Comparison of ENCODE assay signal across 21 cellular contexts in genomic region chr12:111937429-111937828, GRCh38.
DNase-seq lines count a peak whose midpoint lies in the region; ATAC-seq, FAIRE-seq and TF ChIP-seq lines count a peak whose summit lies in the region.
"Had no signal": no experiment of that assay in that cellular context is flagged by ENCODE, and none has a peak within 500 bp of the region (broad histone marks: within the 10 kb centered on the region; RNA-seq: fewer than 3 reads in every experiment).

No MANE protein-coding gene starts in this region.

- TF ChIP-seq CTCF in AG10803 (conservative IDR thresholded peaks at IDR 0.05; ENCODE audit: low read length), result no peak
- TF ChIP-seq CTCF in WTC11 (IDR thresholded peaks at IDR 0.05), result no peak
- no peak for TF ChIP-seq CTCF in cardiac muscle cell (IDR thresholded peaks at IDR 0.05; ENCODE audit: low read depth, low read length)
- no peak for TF ChIP-seq CTCF in psoas muscle (IDR thresholded peaks at IDR 0.05)
- no peak for TF ChIP-seq CTCF in HepG2 (CRISPR knock-in tag; IDR thresholded peaks at IDR 0.05)
- TF ChIP-seq CTCF in CD4-positive, alpha-beta T cell (IDR thresholded peaks at IDR 0.05), result no peak

- in situ Hi-C loops in HepG2 (cut with HindIII; ENCODE audit: extremely low pct_ligation_motif_present, low pct_unique_long_range_greater_than_20kb), result no loop called here

- no peak for ATAC-seq in WTC11
- ATAC-seq in psoas muscle, result peak; percentile 71 to 85 (median 78)
- ATAC-seq in HepG2, result no peak
- no peak for ATAC-seq in CD4-positive, alpha-beta T cell (ENCODE audit: poor library complexity)
- ATAC-seq: activated naive CD8-positive, alpha-beta T cell treated with anti-CD3 and anti-CD28 coated beads, Interleukin-2, amount 50 U/mL, for 24 hours; CD8-positive, alpha-beta T cell had no signal

- H4K20me1 ChIP-seq in HepG2 (ENCODE audit: insufficient read depth, low read length), result no peaks in the 10 kb centered on the region

- H3K4me2 ChIP-seq in HepG2 (ENCODE audit: low read depth, low read length), result no peak overlapping the region
- H3K4me2 ChIP-seq: hepatocyte had no signal

- intact Hi-C loops in psoas muscle (cut with DNase I) (no loop called here), HepG2 (cut with micrococcal nuclease; ENCODE audit: unreplicated experiment) (no loop called here)
- intact Hi-C loops in CD4-positive, alpha-beta T cell (cut with DNase I, micrococcal nuclease), result no loop called here

- no peak overlapping the region for H3K9ac ChIP-seq in HepG2 (ENCODE audit: insufficient read depth, low read depth, low read length)

- H3K79me2 ChIP-seq in HepG2 (ENCODE audit: insufficient read depth, low read length), result no peaks in the 10 kb centered on the region
- H3K79me2 ChIP-seq: hepatocyte had no signal

- no peaks in the 10 kb centered on the region for H3K9me3 Mint-ChIP-seq in WTC11
- H3K9me3 Mint-ChIP-seq in CD4-positive, alpha-beta T cell, result no peaks in the 10 kb centered on the region
- H3K9me3 Mint-ChIP-seq: activated naive CD8-positive, alpha-beta T cell treated with anti-CD3 and anti-CD28 coated beads, Interleukin-2, amount 50 U/mL, for 24 hours; CD8-positive, alpha-beta T cell; central memory CD8-positive, alpha-beta T cell had no signal

- no peaks in the 10 kb centered on the region for H3K9me3 ChIP-seq in cardiac muscle cell (ENCODE audit: low read depth)
- no peaks in the 10 kb centered on the region for H3K9me3 ChIP-seq in psoas muscle
- H3K9me3 ChIP-seq in HepG2 (ENCODE audit: low read length), result no peaks in the 10 kb centered on the region
- no peaks in the 10 kb centered on the region for H3K9me3 ChIP-seq in CD4-positive, alpha-beta T cell (ENCODE audit: control insufficient read depth, low read length)
- H3K9me3 ChIP-seq: Peyer's patch had no signal

- H3K4me1 Mint-ChIP-seq in WTC11, result peaks cover 9% of the 10 kb centered on the region
- no peaks in the 10 kb centered on the region for H3K4me1 Mint-ChIP-seq in CD4-positive, alpha-beta T cell (ENCODE audit: low read depth)
- H3K4me1 Mint-ChIP-seq: activated naive CD8-positive, alpha-beta T cell treated with anti-CD3 and anti-CD28 coated beads, Interleukin-2, amount 50 U/mL, for 24 hours had no signal

- no peak overlapping the region for H3K4me3 Mint-ChIP-seq in WTC11
- no peak overlapping the region for H3K4me3 Mint-ChIP-seq in CD4-positive, alpha-beta T cell
- H3K4me3 Mint-ChIP-seq: activated naive CD8-positive, alpha-beta T cell treated with anti-CD3 and anti-CD28 coated beads, Interleukin-2, amount 50 U/mL, for 24 hours; CD8-positive, alpha-beta T cell; central memory CD8-positive, alpha-beta T cell had no signal

- 0 out of 2 replicates have a peak overlapping the region, but pooled peaks have one; percentile 17 for H3K27ac Mint-ChIP-seq in WTC11
- no peak overlapping the region for H3K27ac Mint-ChIP-seq in CD4-positive, alpha-beta T cell
- H3K27ac Mint-ChIP-seq: activated naive CD8-positive, alpha-beta T cell treated with anti-CD3 and anti-CD28 coated beads, Interleukin-2, amount 50 U/mL, for 24 hours; CD8-positive, alpha-beta T cell had no signal

- peak overlapping the region; percentile 97 for H3K27ac ChIP-seq in cardiac muscle cell
- H3K27ac ChIP-seq in psoas muscle, result peak overlapping the region; percentile 74
- no peak overlapping the region for H3K27ac ChIP-seq in HepG2 (ENCODE audit: extremely low read length, insufficient read depth, low read length)
- no peak overlapping the region for H3K27ac ChIP-seq in CD4-positive, alpha-beta T cell (ENCODE audit: low read depth, low read length)
- H3K27ac ChIP-seq: hepatocyte had no signal

- CTCF ChIA-PET in WTC11 (lab: Charles Lee) (no interaction called here), HepG2 (lab: Yijun Ruan, JAX; ENCODE audit: low intra/inter-chr PET ratio, low total read pairs) (no interaction called here)
- CTCF ChIA-PET in CD4-positive, alpha-beta T cell (lab: Charles Lee), result no interaction called here

- DNase-seq in AG10803 (ENCODE audit: low read depth), result peak; percentile 20
- DNase-seq in WTC11 (ENCODE audit: low spot score), result no peak
- DNase-seq in cardiac muscle cell (ENCODE audit: low read depth in 1 of 2, low spot score in 1 of 2), result peak; percentile 33 to 65
- DNase-seq in psoas muscle, result no peak
- no peak for DNase-seq in HepG2 (ENCODE audit: low spot score)
- no peak for DNase-seq in CD4-positive, alpha-beta T cell
- DNase-seq in activated CD4-positive, alpha-beta T cell treated with anti-CD3 and anti-CD28 coated beads for 1 hour, result no peak
- no peak for DNase-seq in retina
- DNase-seq: ACHN; activated effector memory CD4-positive, alpha-beta T cell treated with Interleukin-2 at 50 U/mL for 16 hours; activated naive CD8-positive, alpha-beta T cell treated with anti-CD3 and anti-CD28 coated beads, Interleukin-2, amount 50 U/mL, for 24 hours; CD8-positive, alpha-beta T cell; DMS53; effector CD8-positive, alpha-beta T cell; mammary epithelial cell; NCI-H1694 treated with DMSO at 0.1 percent for 48 hours; Peyer's patch; stimulated activated CD4-positive, alpha-beta T cell treated with anti-CD3 and anti-CD28 coated beads, Interleukin-12 subunit alpha, Interleukin-12 subunit beta, amount 100 ng/mL, for 4 hours had no signal

- no peak overlapping the region for H2AFZ ChIP-seq in HepG2 (ENCODE audit: low read length)
- H2AFZ ChIP-seq: hepatocyte had no signal

- WGBS in psoas muscle, 3 donors, result 36 to 54% (median 37%) methylated on average over 1 of the region's 1 CpG
- 97% methylated on average over 1 of the region's 1 CpG for WGBS in HepG2 (ENCODE audit: low lambda C conversion rate)

- H3K27me3 ChIP-seq in cardiac muscle cell, result no peaks in the 10 kb centered on the region
- H3K27me3 ChIP-seq in psoas muscle (ENCODE audit: insufficient read depth in 3 of 3, low read length in 2 of 3), result no peaks in the 10 kb centered on the region
- H3K27me3 ChIP-seq in HepG2 (ENCODE audit: control insufficient read depth in 1 of 2, insufficient read depth in 2 of 2, low read length in 2 of 2), result no peaks in the 10 kb centered on the region
- H3K27me3 ChIP-seq in CD4-positive, alpha-beta T cell (ENCODE audit: control insufficient read depth, insufficient read depth, low read length), result no peaks in the 10 kb centered on the region
- H3K27me3 ChIP-seq: hepatocyte, Peyer's patch had no signal

- TF ChIP-seq RAD21 in HepG2 (CRISPR knock-in tag; IDR thresholded peaks at IDR 0.05), result no peak

- H3K36me3 Mint-ChIP-seq in WTC11, result no peaks in the 10 kb centered on the region
- H3K36me3 Mint-ChIP-seq in CD4-positive, alpha-beta T cell (ENCODE audit: low read depth), result peaks cover 40% of the 10 kb centered on the region

- POLR2A ChIA-PET in WTC11 (lab: Charles Lee), result interaction anchor here (0.5 kb wide), 1 partner anchor 389 kb away, joined by 4 read pairs; no protein-coding TSS in a partner anchor
- POLR2A ChIA-PET in HepG2 (lab: Yijun Ruan, JAX), result interaction anchor here (1.5 kb wide), 1 partner anchor 75 kb away, joined by 4 read pairs; the partner anchor contains the start of genes ERP29 and TMEM116
- POLR2A ChIA-PET in CD4-positive, alpha-beta T cell (lab: Charles Lee), result interaction anchor here (1.4 kb wide), 1 partner anchor 76 kb away, joined by 3 read pairs; the partner anchor contains the start of genes ERP29 and TMEM116

- no peak for FAIRE-seq in HepG2 (lab: Jason Lieb, UNC)
- FAIRE-seq: islet of Langerhans had no signal

- no peak for TF ChIP-seq EP300 in HepG2 (IDR thresholded peaks at IDR 0.05; ENCODE audit: low read depth in 2 of 2, low read length in 2 of 2)
- no peak for TF ChIP-seq EP300 in HepG2 (CRISPR knock-in tag; IDR thresholded peaks at IDR 0.05; ENCODE audit: borderline replicate concordance)

- H3K4me1 ChIP-seq in cardiac muscle cell (ENCODE audit: low read depth) (peaks cover 27% of the 10 kb centered on the region), psoas muscle (peaks cover 25% of the 10 kb centered on the region), HepG2 (ENCODE audit: insufficient read depth, low read length) (no peaks in the 10 kb centered on the region)
- H3K4me1 ChIP-seq: Peyer's patch had no signal

- BruUV-seq in HepG2 (replicated peaks; lab: Mats Ljungman, UMichigan), result no TSS peak

- H3K36me3 ChIP-seq in cardiac muscle cell (no peaks in the 10 kb centered on the region), psoas muscle (ENCODE audit: insufficient read depth in 1 of 2, low read depth in 1 of 2) (peaks cover 0 to 7% of the 10 kb centered on the region in 2 donors), HepG2 (replicated peaks in 1 of 2; ENCODE audit: control insufficient read depth in 1 of 2, insufficient read depth in 2 of 2, low read length in 2 of 2) (0 out of 5 replicates have a peak, but pooled peaks cover 0 to 3% of the 10 kb centered on the region in 2 experiments)

- no peaks in the 10 kb centered on the region for H3K27me3 Mint-ChIP-seq in WTC11 (ENCODE audit: low read depth)
- H3K27me3 Mint-ChIP-seq in CD4-positive, alpha-beta T cell, result no peaks in the 10 kb centered on the region
- H3K27me3 Mint-ChIP-seq: activated naive CD8-positive, alpha-beta T cell treated with anti-CD3 and anti-CD28 coated beads, Interleukin-2, amount 50 U/mL, for 24 hours; central memory CD8-positive, alpha-beta T cell had no signal

- H3K4me3 ChIP-seq in AG10803 (ENCODE audit: low read length) (no peak overlapping the region), cardiac muscle cell (peak overlapping the region; percentile 3), psoas muscle (peak overlapping the region; percentile 32), HepG2 (replicated peaks in 1 of 3; ENCODE audit: insufficient read depth in 1 of 3, low read depth in 2 of 3, low read length in 3 of 3) (no peak overlapping the region)
- H3K4me3 ChIP-seq: hepatocyte, Peyer's patch had no signal

- no peak for TF ChIP-seq POLR2A in HepG2 (IDR thresholded peaks at IDR 0.05; ENCODE audit: insufficient read depth in 1 of 2, low read depth in 2 of 2, low read length in 2 of 2)

TF ChIP-seq in WTC11, 78 proteins besides CTCF, POLR2A, EP300 and RAD21 (continues in another document):
- TF ChIP-seq PRRX2 (CRISPR knock-in tag; IDR thresholded peaks at IDR 0.05), result no peak
- TF ChIP-seq JUN (CRISPR knock-in tag; IDR thresholded peaks at IDR 0.05), result no peak

TF ChIP-seq in HepG2, 621 proteins besides CTCF, POLR2A, EP300 and RAD21 (continues in another document):
- TF ChIP-seq TCF7L2 (IDR thresholded peaks at IDR 0.05; ENCODE audit: low read depth, low read length), result no peak

Comparison
In these comparisons a context has a peak if more than half of its experiments do, and no peak if none do; other contexts are left out.
1. DNase-seq: peak in AG10803 (single experiment) and cardiac muscle cell (2 of 2); none in WTC11 (single experiment), psoas muscle (0 of 2), HepG2 (single experiment), CD4-positive, alpha-beta T cell (0 of 10), activated CD4-positive, alpha-beta T cell treated with anti-CD3 and anti-CD28 coated beads for 1 hour (single experiment) and retina (single experiment).
2. H3K4me3 ChIP-seq: peak in cardiac muscle cell (single experiment) and psoas muscle (single experiment); none in AG10803 (single experiment) and HepG2 (0 of 3).
3. ATAC-seq: peak in psoas muscle (4 of 4); none in WTC11 (single experiment), HepG2 (single experiment) and CD4-positive, alpha-beta T cell (single experiment).
4. H3K27ac ChIP-seq: peak in cardiac muscle cell (single experiment) and psoas muscle (single experiment); none in HepG2 (single experiment) and CD4-positive, alpha-beta T cell (single experiment).